Comparison of ENCODE assay signal across 8 cellular contexts in the genomic region with DNA sequence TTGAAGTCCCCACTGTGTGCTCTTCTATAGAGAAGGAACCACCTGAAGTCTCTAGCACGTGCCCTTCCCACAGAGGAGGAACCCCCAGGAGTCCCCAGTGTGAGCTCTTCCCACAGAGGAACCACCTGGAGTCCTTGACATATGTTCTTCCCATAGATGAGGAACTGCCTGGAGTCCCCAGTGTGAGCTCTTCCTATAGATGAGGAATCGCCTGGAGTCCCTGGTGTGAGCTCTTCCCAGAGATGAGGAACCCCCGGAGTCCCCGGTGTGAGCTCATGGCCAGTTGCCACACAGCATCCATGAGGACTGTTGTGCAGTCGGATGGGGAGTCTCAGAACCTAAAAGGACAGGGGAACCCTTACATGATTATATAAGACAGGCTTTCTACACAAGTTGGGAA.
"Had no signal": no experiment of that assay in that cellular context is flagged by ENCODE, and none has a peak within 500 bp of the region (broad histone marks: within the 10 kb centered on the region; RNA-seq: fewer than 3 reads in every experiment).

No MANE protein-coding gene starts in this region.

- H3K9ac ChIP-seq: KMS-11 had no signal

- DNase-seq: H9, HCEC 1CT, HFFc6, IMR-90, Karpas-422 had no signal

- H3K4me2 ChIP-seq: GM23338, KMS-11 had no signal

- ATAC-seq: GM23338, K562 had no signal

- H3K4me3 ChIP-seq: GM23338, K562 had no signal

- H3K27ac ChIP-seq: KMS-11 had no signal
